In genomic region chr1:180881806-180882509, GRCh38 we compare ENCODE assay signal across 9 cellular contexts. TPM values are rescaled to one million over a fixed set of nuclear protein-coding genes. Genes with fewer than 3 reads are reported as not detected.
A peak's percentile ranks its signal among the peaks of the same experiment; 100 is the strongest.
DNase-seq lines count a peak whose midpoint lies in the region; ATAC-seq, FAIRE-seq and TF ChIP-seq lines count a peak whose summit lies in the region.
"Had no signal": no experiment of that assay in that cellular context is flagged by ENCODE, and none has a peak within 500 bp of the region (broad histone marks: within the 10 kb centered on the region; RNA-seq: fewer than 3 reads in every experiment).

No MANE protein-coding gene starts in this region.

- H3K27me3 ChIP-seq in Loucy (ENCODE audit: insufficient read depth, low read length, poor library complexity, severe bottlenecking): no peaks in the 10 kb centered on the region
- no peaks in the 10 kb centered on the region for H3K27me3 ChIP-seq in CD8-positive, alpha-beta T cell (ENCODE audit: insufficient read depth, low read length)

- no peak overlapping the region for H3K4me2 ChIP-seq in Loucy (ENCODE audit: low read depth, low read length, poor library complexity, severe bottlenecking)

- POLR2A ChIA-PET in CD8-positive, alpha-beta T cell (lab: Charles Lee): no interaction called here

- H4K20me1 ChIP-seq in Loucy (ENCODE audit: insufficient read depth, low read length, poor library complexity, severe bottlenecking): no peaks in the 10 kb centered on the region

- TF ChIP-seq CTCF in Loucy (conservative IDR thresholded peaks at IDR 0.05; ENCODE audit: low read length) (peak; percentile 66), mucosa of descending colon (IDR thresholded peaks at IDR 0.05) (no peak)
- TF ChIP-seq CTCF in CD8-positive, alpha-beta T cell (IDR thresholded peaks at IDR 0.05): no peak

- peaks cover 2% of the 10 kb centered on the region for H3K4me1 Mint-ChIP-seq in T-helper 2 cell treated with Interferon-gamma antibody and Interleukin-4, amounts not matched to agents 5 μg/mL and 100 μg/mL, for 36 hours (ENCODE audit: low read depth)
- no peaks in the 10 kb centered on the region for H3K4me1 Mint-ChIP-seq in CD8-positive, alpha-beta T cell (ENCODE audit: low read depth)

- H2AFZ ChIP-seq in Loucy (ENCODE audit: low read length): no peak overlapping the region

- H3F3A ChIP-seq in Loucy (ENCODE audit: low read depth): no peaks in the 10 kb centered on the region

- no peaks in the 10 kb centered on the region for H3K27me3 Mint-ChIP-seq in T-helper 2 cell treated with Interferon-gamma antibody and Interleukin-4, amounts not matched to agents 5 μg/mL and 100 μg/mL, for 36 hours (ENCODE audit: low read depth)
- no peaks in the 10 kb centered on the region for H3K27me3 Mint-ChIP-seq in CD8-positive, alpha-beta T cell (ENCODE audit: low read depth)

- no peaks in the 10 kb centered on the region for H3K9me3 ChIP-seq in Loucy (ENCODE audit: insufficient read depth, low read depth, low read length)
- H3K9me3 ChIP-seq in mucosa of descending colon: no peaks in the 10 kb centered on the region
- no peaks in the 10 kb centered on the region for H3K9me3 ChIP-seq in CD8-positive, alpha-beta T cell (ENCODE audit: low read length)
- H3K9me3 ChIP-seq: thoracic aorta had no signal

- ATAC-seq in GM18498 (IDR thresholded peaks at IDR 0.05; ENCODE audit: unreplicated experiment): peak; percentile 67
- peak; percentile 38 for ATAC-seq in mucosa of descending colon
- no peak for ATAC-seq in CD8-positive, alpha-beta T cell

- H3K9me2 ChIP-seq in Loucy (replicated peaks; ENCODE audit: low read depth, low read length): no peaks in the 10 kb centered on the region

- CTCF ChIA-PET in CD8-positive, alpha-beta T cell (lab: Charles Lee): interaction anchor here (0.6 to 1.2 kb wide), 9 partner anchors 19 to 332 kb away, joined by 3 to 4 read pairs (median 3); no protein-coding TSS in a partner anchor

- H3K27ac Mint-ChIP-seq in T-helper 2 cell treated with Interferon-gamma antibody and Interleukin-4, amounts not matched to agents 5 μg/mL and 100 μg/mL, for 36 hours: no peak overlapping the region
- no peak overlapping the region for H3K27ac Mint-ChIP-seq in CD8-positive, alpha-beta T cell

- no peaks in the 10 kb centered on the region for H3K4me1 ChIP-seq in Loucy (ENCODE audit: insufficient read depth, low read length, poor library complexity, severe bottlenecking)
- H3K4me1 ChIP-seq in mucosa of descending colon (ENCODE audit: low read depth): no peaks in the 10 kb centered on the region
- no peaks in the 10 kb centered on the region for H3K4me1 ChIP-seq in CD8-positive, alpha-beta T cell (ENCODE audit: insufficient read depth, low read length)

- DNase-seq in AG08395 (ENCODE audit: low spot score) (peak; percentile 66), RCC 7860 (ENCODE audit: low spot score) (peak; percentile 39), epidermal melanocyte (ENCODE audit: insufficient read length, low spot score) (peak; percentile 41), mucosa of descending colon (no peak)
- DNase-seq in T-helper 2 cell treated with Interferon-gamma antibody and Interleukin-4, amounts not matched to agents 5 μg/mL and 100 μg/mL, for 36 hours (ENCODE audit: low spot score): no peak
- no peak for DNase-seq in CD8-positive, alpha-beta T cell

- H3K4me3 Mint-ChIP-seq in T-helper 2 cell treated with Interferon-gamma antibody and Interleukin-4, amounts not matched to agents 5 μg/mL and 100 μg/mL, for 36 hours: no peak overlapping the region
- no peak overlapping the region for H3K4me3 Mint-ChIP-seq in CD8-positive, alpha-beta T cell

- no peak overlapping the region for H3K4me3 ChIP-seq in Loucy (ENCODE audit: low read length, poor library complexity, severe bottlenecking)
- H3K4me3 ChIP-seq in mucosa of descending colon: no peak overlapping the region
- no peak overlapping the region for H3K4me3 ChIP-seq in CD8-positive, alpha-beta T cell (ENCODE audit: low read depth, low read length)
- H3K4me3 ChIP-seq: thoracic aorta had no signal

- H3K36me3 Mint-ChIP-seq in T-helper 2 cell treated with Interferon-gamma antibody and Interleukin-4, amounts not matched to agents 5 μg/mL and 100 μg/mL, for 36 hours (ENCODE audit: low read depth): peaks cover 3% of the 10 kb centered on the region
- peaks cover 42% of the 10 kb centered on the region for H3K36me3 Mint-ChIP-seq in CD8-positive, alpha-beta T cell

- no peaks in the 10 kb centered on the region for H3K79me2 ChIP-seq in Loucy (ENCODE audit: insufficient read depth, low read length)

- no peak overlapping the region for H3K9ac ChIP-seq in Loucy (ENCODE audit: low read depth, low read length, poor library complexity, severe bottlenecking)

- FAIRE-seq in RCC 7860 (lab: Jason Lieb, UNC): no peak

- no peaks in the 10 kb centered on the region for H3K9me3 Mint-ChIP-seq in T-helper 2 cell treated with Interferon-gamma antibody and Interleukin-4, amounts not matched to agents 5 μg/mL and 100 μg/mL, for 36 hours
- H3K9me3 Mint-ChIP-seq in CD8-positive, alpha-beta T cell: no peaks in the 10 kb centered on the region

- H3K27ac ChIP-seq in CD8-positive, alpha-beta T cell (ENCODE audit: low read depth, low read length): no peak overlapping the region
- H3K27ac ChIP-seq: thoracic aorta had no signal

- intact Hi-C loops in mucosa of descending colon (cut with DNase I, micrococcal nuclease): loop anchor here (10.0 kb wide), 1 partner anchor 283 kb away; no protein-coding TSS in a partner anchor
- intact Hi-C loops in CD8-positive, alpha-beta T cell (cut with DNase I, micrococcal nuclease): loop anchor here (1.0 to 5.0 kb wide), 3 partner anchors 200 to 284 kb away; no protein-coding TSS in a partner anchor

- H3K36me3 ChIP-seq in Loucy (ENCODE audit: insufficient read depth, low read length) (peaks cover 9% of the 10 kb centered on the region; the same call in 1 of the 2 replicates), mucosa of descending colon (ENCODE audit: low read depth) (no peaks in the 10 kb centered on the region)
- no peaks in the 10 kb centered on the region for H3K36me3 ChIP-seq in CD8-positive, alpha-beta T cell (ENCODE audit: insufficient read depth, low read length)

RNA-seq across cellular contexts. Expression of gene KIAA1614, which starts 30.7 kb away (rescaled TPM):
- total RNA-seq in mucosa of descending colon: 10 to 100 TPM in 1 of 3 donors, 1 to 10 TPM in 2; 1.2 to 11.1 (median 2.0) TPM
- total RNA-seq in CD8-positive, alpha-beta T cell: under 1 TPM; 0.17 to 0.33 TPM

Comparison
In these comparisons a context has a peak if more than half of its experiments do, and no peak if none do; other contexts are left out.
1. DNase-seq: peak in AG08395 (single experiment), RCC 7860 (single experiment) and epidermal melanocyte (single experiment); none in mucosa of descending colon (0 of 3), T-helper 2 cell treated with Interferon-gamma antibody and Interleukin-4, amounts not matched to agents 5 μg/mL and 100 μg/mL, for 36 hours (single experiment) and CD8-positive, alpha-beta T cell (0 of 7).